ENCODE assay signal across 8 cellular contexts in genomic region chr19:2047449-2048103, GRCh38. TPM values are rescaled to one million over a fixed set of nuclear protein-coding genes. Genes with fewer than 3 reads are reported as not detected.
DNase-seq lines count a peak whose midpoint lies in the region; ATAC-seq and TF ChIP-seq lines count a peak whose summit lies in the region.

No MANE protein-coding gene starts in this region.

- H3K9me3 Mint-ChIP-seq in naive B cell: no peaks in the 10 kb centered on the region

- no peaks in the 10 kb centered on the region for H3K36me3 Mint-ChIP-seq in naive B cell

- peaks cover 34 to 61% (median 51%) of the 10 kb centered on the region in 3 donors for H3K4me1 Mint-ChIP-seq in naive B cell

- H3K4me3 ChIP-seq in AG10803 (ENCODE audit: low read length) (no peak overlapping the region; the same call in none of the 2 replicates), cardiac fibroblast (replicated peaks in 1 of 2; ENCODE audit: low read depth in 2 of 2, low read length in 2 of 2) (peak overlapping the region in 1 of 2 donors; percentile 15)

- H3K4me3 Mint-ChIP-seq in naive B cell: peak overlapping the region in 5 of 8 donors; percentile 38 to 85 (median 63)

- peak overlapping the region; percentile 57 to 98 (median 76) for H3K27ac Mint-ChIP-seq in naive B cell

- TF ChIP-seq CTCF in AG10803 (conservative IDR thresholded peaks at IDR 0.05; ENCODE audit: low read length): no peak
- TF ChIP-seq CTCF in cardiac fibroblast (IDR thresholded peaks at IDR 0.05; ENCODE audit: low read depth, low read length): no peak

- DNase-seq in AG10803 (ENCODE audit: low read depth) (peak; percentile 56), LHCN-M2 (ENCODE audit: low read depth) (peak; percentile 76), cardiac fibroblast (ENCODE audit: low read depth in 2 of 2) (peak; percentile 44 to 50), naive B cell (no peak)

- ATAC-seq in naive B cell (ENCODE audit: low read depth in 2 of 2) (no peak), HG03039 (IDR thresholded peaks at IDR 0.05; ENCODE audit: unreplicated experiment) (no peak), HG03378 (IDR thresholded peaks at IDR 0.05; ENCODE audit: unreplicated experiment) (no peak), GM18867 (IDR thresholded peaks at IDR 0.05; ENCODE audit: unreplicated experiment) (no peak), HG03045 (IDR thresholded peaks at IDR 0.05; ENCODE audit: unreplicated experiment) (no peak)

- no peaks in the 10 kb centered on the region for H3K27me3 Mint-ChIP-seq in naive B cell

RNA-seq across cellular contexts. Expression of gene MKNK2, which starts 3.5 kb away (rescaled TPM):
- total RNA-seq in LHCN-M2 (2014; rRNA removed): 44.0 and 49.5 TPM in 2 replicates
- polyA plus RNA-seq in LHCN-M2 (2012): 22.1 TPM
- 100 to 1,000 TPM in 1 of 6 donors, 10 to 100 TPM in 5; 51.1 to 102 (median 57.1) TPM for polyA plus RNA-seq in naive B cell (ENCODE audit: low read depth in 6 of 6)

RNA-seq across cellular contexts. Expression of gene BTBD2, which starts 32.1 kb away (rescaled TPM):
- 69.4 and 76.1 TPM in 2 replicates for total RNA-seq in LHCN-M2 (2014; rRNA removed)
- 66.7 TPM for polyA plus RNA-seq in LHCN-M2 (2012)
- polyA plus RNA-seq in naive B cell (ENCODE audit: low read depth in 6 of 6): 1 to 10 TPM; 1.7 to 9.2 (median 4.8) TPM

RNA-seq across cellular contexts. Expression of gene MOB3A, which starts 48.5 kb away (rescaled TPM):
- 26.5 and 33.9 TPM in 2 replicates for total RNA-seq in LHCN-M2 (2014; rRNA removed)
- 25.0 TPM for polyA plus RNA-seq in LHCN-M2 (2012)
- polyA plus RNA-seq in naive B cell (ENCODE audit: low read depth in 6 of 6): 100 to 1,000 TPM in 1 of 6 donors, 10 to 100 TPM in 5; 52.2 to 106 (median 75.1) TPM

RNA-seq across cellular contexts. Expression of gene IZUMO4, which starts 49.1 kb away (rescaled TPM):
- 0.83 and 1.2 TPM in 2 replicates for total RNA-seq in LHCN-M2 (2014; rRNA removed)
- polyA plus RNA-seq in LHCN-M2 (2012): 1.4 TPM
- 1 to 10 TPM in 1 of 6 donors, under 1 TPM in 5; 0.48 to 1.2 (median 0.85) TPM for polyA plus RNA-seq in naive B cell (ENCODE audit: low read depth in 6 of 6)
